ENCODE assay signal across 26 cellular contexts in genomic region chr2:241249654-241250053, GRCh38.
"Had no signal": no experiment of that assay in that cellular context is flagged by ENCODE, and none has a peak within 500 bp of the region (broad histone marks: within the 10 kb centered on the region; RNA-seq: fewer than 3 reads in every experiment).

No MANE protein-coding gene starts in this region.

- H3K4me3 Mint-ChIP-seq: dendritic cell treated with granulocyte-macrophage colony-stimulating factor and Interleukin-4, amounts not matched to agents 40 ng/mL and 50 ng/mL, for 4 days; endodermal cell; memory B cell; mesothelial cell of epicardium; naive thymus-derived CD4-positive, alpha-beta T cell; stimulated activated effector memory CD8-positive, alpha-beta T cell treated with anti-CD3 and anti-CD28 coated beads, Interleukin-12 subunit alpha, Interleukin-12 subunit beta, amount 100 ng/mL, for 72 hours; type B pancreatic cell had no signal

- H3K27me3 ChIP-seq: colonic mucosa, gastrocnemius medialis, neutrophil, pancreas, right atrium auricular region, stomach, thyroid gland had no signal

- H3K4me1 Mint-ChIP-seq: endodermal cell; memory B cell; mesothelial cell of epicardium; stimulated activated effector memory CD8-positive, alpha-beta T cell treated with anti-CD3 and anti-CD28 coated beads, Interleukin-12 subunit alpha, Interleukin-12 subunit beta, amount 100 ng/mL, for 72 hours had no signal

- ATAC-seq: esophagus mucosa; naive thymus-derived CD4-positive, alpha-beta T cell; sciatic nerve; stimulated activated effector memory CD8-positive, alpha-beta T cell treated with anti-CD3 and anti-CD28 coated beads, Interleukin-12 subunit alpha, Interleukin-12 subunit beta, amount 100 ng/mL, for 72 hours had no signal

- DNase-seq: colonic mucosa; effector CD8-positive, alpha-beta T cell; endodermal cell; foreskin fibroblast; naive thymus-derived CD4-positive, alpha-beta T cell; stimulated activated CD4-positive, alpha-beta T cell treated with anti-CD3 and anti-CD28 coated beads, Interleukin-2, amount 100 ng/mL, for 24 hours; stimulated activated CD4-positive, alpha-beta T cell treated with anti-CD3 and anti-CD28 coated beads, Interleukin-4, amount 100 ng/mL, for 24 hours; stimulated activated naive CD4-positive, alpha-beta T cell treated with Interleukin-2 at 50 U/mL for 16 hours; stomach; thyroid gland had no signal

- H3K27ac Mint-ChIP-seq: dendritic cell treated with granulocyte-macrophage colony-stimulating factor and Interleukin-4, amounts not matched to agents 40 ng/mL and 50 ng/mL, for 4 days; memory B cell; mesothelial cell of epicardium; progenitor cell of endocrine pancreas; stimulated activated effector memory CD8-positive, alpha-beta T cell treated with anti-CD3 and anti-CD28 coated beads, Interleukin-12 subunit alpha, Interleukin-12 subunit beta, amount 100 ng/mL, for 72 hours; type B pancreatic cell had no signal

- H3K9me3 Mint-ChIP-seq: dendritic cell treated with granulocyte-macrophage colony-stimulating factor and Interleukin-4, amounts not matched to agents 40 ng/mL and 50 ng/mL, for 4 days; endodermal cell; memory B cell; mesothelial cell of epicardium; naive thymus-derived CD4-positive, alpha-beta T cell; stimulated activated effector memory CD8-positive, alpha-beta T cell treated with anti-CD3 and anti-CD28 coated beads, Interleukin-12 subunit alpha, Interleukin-12 subunit beta, amount 100 ng/mL, for 72 hours; type B pancreatic cell had no signal

- H3K27me3 Mint-ChIP-seq: dendritic cell treated with granulocyte-macrophage colony-stimulating factor and Interleukin-4, amounts not matched to agents 40 ng/mL and 50 ng/mL, for 4 days; memory B cell; naive thymus-derived CD4-positive, alpha-beta T cell; progenitor cell of endocrine pancreas; type B pancreatic cell had no signal

- H3K4me3 ChIP-seq: colonic mucosa, gastrocnemius medialis, lung, pancreas, right atrium auricular region, stomach, thyroid gland had no signal

- H3K4me1 ChIP-seq: colonic mucosa, right atrium auricular region, stomach, thyroid gland had no signal

- H3K27ac ChIP-seq: colonic mucosa, epithelial cell of prostate, neutrophil, pancreas, right atrium auricular region, stomach, thyroid gland had no signal

- FAIRE-seq: keratinocyte, pancreas, urothelium cell line had no signal

- H3K9me3 ChIP-seq: colonic mucosa, gastrocnemius medialis, neutrophil, pancreas, right atrium auricular region, stomach, thyroid gland had no signal
